Comparison of ENCODE assay signal across 17 cellular contexts in the genomic region with DNA sequence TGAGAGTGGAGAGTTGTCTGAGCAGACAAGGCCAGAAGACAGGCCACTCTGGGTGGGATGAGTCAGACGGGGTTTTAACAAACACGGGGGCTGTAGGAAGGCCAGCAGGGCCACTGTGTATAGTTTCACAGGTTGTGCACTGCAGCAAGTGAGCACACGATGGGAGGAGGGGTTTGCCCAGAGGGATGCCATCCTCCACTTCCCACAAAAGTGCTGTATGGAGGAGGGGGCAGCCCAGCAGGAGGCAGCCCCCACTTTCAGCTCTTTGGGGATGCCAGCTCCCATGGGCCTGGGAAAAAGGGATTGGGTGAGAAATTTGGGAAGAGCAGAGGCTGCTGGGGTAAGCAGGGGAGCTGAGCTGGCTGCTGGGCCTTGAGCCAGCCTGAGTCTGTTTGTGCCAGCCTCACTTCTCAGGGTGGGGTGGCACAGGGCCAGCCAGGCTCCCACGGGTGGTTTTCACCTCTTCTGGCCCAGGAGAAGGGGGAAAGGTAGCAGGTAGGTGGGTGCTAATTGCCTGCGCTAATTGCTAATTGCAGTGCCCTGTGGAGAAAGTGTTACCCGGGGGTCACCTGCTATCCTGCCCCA. TPM values are rescaled to one million over a fixed set of nuclear protein-coding genes. Genes with fewer than 3 reads are reported as not detected.
DNase-seq lines count a peak whose midpoint lies in the region; ATAC-seq and TF ChIP-seq lines count a peak whose summit lies in the region.
"Had no signal": no experiment of that assay in that cellular context is flagged by ENCODE, and none has a peak within 500 bp of the region (broad histone marks: within the 10 kb centered on the region; RNA-seq: fewer than 3 reads in every experiment).

No MANE protein-coding gene starts in this region.

- H3K27me3 Mint-ChIP-seq in T-helper 17 cell, result no peaks in the 10 kb centered on the region
- H3K27me3 Mint-ChIP-seq: CD4-positive, CD25-positive, alpha-beta regulatory T cell had no signal

- no peak overlapping the region for H3K4me3 ChIP-seq in heart right ventricle
- no peak overlapping the region for H3K4me3 ChIP-seq in skeletal muscle tissue (ENCODE audit: low read length in 3 of 3)
- H3K4me3 ChIP-seq: upper lobe of left lung had no signal

- H3K27ac ChIP-seq in heart right ventricle, result peak overlapping the region in 7 of 10 donors; percentile 23 to 70 (median 57)
- H3K27ac ChIP-seq in skeletal muscle tissue (ENCODE audit: low read depth, low read length), result peak overlapping the region; percentile 12
- H3K27ac ChIP-seq: foreskin keratinocyte, KMS-11, upper lobe of left lung had no signal

- no peaks in the 10 kb centered on the region for H3K27me3 ChIP-seq in heart right ventricle
- no peaks in the 10 kb centered on the region for H3K27me3 ChIP-seq in skeletal muscle tissue (ENCODE audit: control insufficient read depth in 3 of 3, insufficient read depth in 3 of 3, low read length in 3 of 3)
- H3K27me3 ChIP-seq: foreskin keratinocyte, upper lobe of left lung had no signal

- H3K4me1 ChIP-seq in heart right ventricle (peaks cover 14 to 64% (median 28%) of the 10 kb centered on the region in 9 donors), skeletal muscle tissue (ENCODE audit: control insufficient read depth in 3 of 3, insufficient read depth in 3 of 3, low read length in 3 of 3) (peaks cover 30 to 74% (median 57%) of the 10 kb centered on the region in 3 donors)
- H3K4me1 ChIP-seq: foreskin keratinocyte had no signal

- peak overlapping the region; percentile 60 for H3K27ac Mint-ChIP-seq in T-helper 17 cell

- WGBS in heart right ventricle, 2 donors, result 45 to 59% methylated on average over 6 of the region's 6 CpGs

- H3K9me3 ChIP-seq in T-helper 17 cell (ENCODE audit: control insufficient read depth, low read length, poor library complexity, severe bottlenecking) (no peaks in the 10 kb centered on the region), heart right ventricle (no peaks in the 10 kb centered on the region), skeletal muscle tissue (ENCODE audit: control insufficient read depth in 3 of 3, low read length in 3 of 3) (no peaks in the 10 kb centered on the region)
- H3K9me3 ChIP-seq: upper lobe of left lung had no signal

- DNase-seq in EH (ENCODE audit: low read depth), result peak; percentile 34
- DNase-seq in T-helper 17 cell, result no peak
- DNase-seq in heart right ventricle, result peak in 1 of 2 donors; percentile 58
- no peak for DNase-seq in activated CD8-positive, alpha-beta memory T cell treated with anti-CD3 and anti-CD28 coated beads, Interleukin-2, amount 50 U/mL, for 4 hours
- DNase-seq: effector CD4-positive, alpha-beta T cell; foreskin keratinocyte; GDM1; NCI-H1436; T1000; upper lobe of left lung had no signal

- H3K4me3 Mint-ChIP-seq in T-helper 17 cell, result no peak overlapping the region
- H3K4me3 Mint-ChIP-seq: CD4-positive, CD25-positive, alpha-beta regulatory T cell had no signal

- H3K36me3 ChIP-seq in heart right ventricle (peaks cover 0 to 43% (median 8%) of the 10 kb centered on the region in 9 donors), skeletal muscle tissue (ENCODE audit: control insufficient read depth in 3 of 3, insufficient read depth in 3 of 3, low read length in 3 of 3) (peaks cover 15 to 23% (median 16%) of the 10 kb centered on the region in 3 donors)

- peaks cover 5% of the 10 kb centered on the region for H3K4me1 Mint-ChIP-seq in T-helper 17 cell

- ATAC-seq in T-helper 17 cell (no peak), heart right ventricle (peak in 4 of 8 donors; percentile 4 to 48 (median 30)), HG03432 (IDR thresholded peaks at IDR 0.05; ENCODE audit: unreplicated experiment) (no peak), GM18909 (IDR thresholded peaks at IDR 0.05; ENCODE audit: poor library complexity, unreplicated experiment) (no peak)
- ATAC-seq: foreskin keratinocyte had no signal

- no peak for TF ChIP-seq CTCF in heart right ventricle (IDR thresholded peaks at IDR 0.05)

- intact Hi-C loops in heart right ventricle (cut with DNase I), result loop anchor here in 1 of 10 donors (5.0 kb wide), 1 partner anchor 82 kb away; no protein-coding TSS in a partner anchor

- no peaks in the 10 kb centered on the region for H3K36me3 Mint-ChIP-seq in T-helper 17 cell (ENCODE audit: low read depth)
- H3K36me3 Mint-ChIP-seq: CD4-positive, CD25-positive, alpha-beta regulatory T cell had no signal

- peak overlapping the region in 1 of 3 donors; percentile 64 for H3K9ac ChIP-seq in skeletal muscle tissue (ENCODE audit: low read depth in 1 of 3, low read length in 3 of 3)
- H3K9ac ChIP-seq: KMS-11 had no signal

RNA-seq across cellular contexts. Expression of a gene that starts 6.7 kb away (rescaled TPM):
- 1 to 10 TPM in 1 of 2 donors, under 1 TPM in 1; 0.89 to 1.1 TPM for total RNA-seq in T-helper 17 cell
- total RNA-seq in heart right ventricle, result 100 to 1,000 TPM in 9 of 10 donors, 10 to 100 TPM in 1; 86.7 to 145 (median 112) TPM
- 10 to 100 TPM; 52.2 to 68.9 TPM for polyA plus RNA-seq in heart right ventricle
- total RNA-seq in skeletal muscle tissue, result 21.4 TPM
- polyA plus RNA-seq: CD4-positive, CD25-positive, alpha-beta regulatory T cell had no signal

RNA-seq across cellular contexts. Expression of a gene that starts 25.1 kb away (rescaled TPM):
- total RNA-seq in T-helper 17 cell, result not detected
- total RNA-seq in heart right ventricle, result 1 to 10 TPM in 3 of 10 donors, under 1 TPM in 7; 0.26 to 1.6 (median 0.85) TPM
- polyA plus RNA-seq in heart right ventricle, result 1 to 10 TPM in 1 of 2 donors, under 1 TPM in 1; 0.51 to 8.3 TPM
- total RNA-seq in skeletal muscle tissue, result 179 TPM
- total RNA-seq: CD4-positive, CD25-positive, alpha-beta regulatory T cell; foreskin keratinocyte; posterior vena cava; upper lobe of left lung had no signal
- polyA plus RNA-seq: CD4-positive, CD25-positive, alpha-beta regulatory T cell; foreskin keratinocyte; keratinocyte had no signal

RNA-seq across cellular contexts. Expression of a gene that starts 42.4 kb away (rescaled TPM):
- not detected for total RNA-seq in T-helper 17 cell
- total RNA-seq in heart right ventricle, result 100 to 1,000 TPM; 390 to 998 (median 624) TPM
- polyA plus RNA-seq in heart right ventricle, result 1,000 to 10,000 TPM in 1 of 2 donors, 100 to 1,000 TPM in 1; 332 to 2,035 TPM
- 23.0 TPM for total RNA-seq in skeletal muscle tissue
- total RNA-seq: CD4-positive, CD25-positive, alpha-beta regulatory T cell; foreskin keratinocyte had no signal
- polyA plus RNA-seq: CD4-positive, CD25-positive, alpha-beta regulatory T cell; foreskin keratinocyte; keratinocyte had no signal

RNA-seq across cellular contexts. Expression of a gene that starts 59.7 kb away (rescaled TPM):
- 100 to 1,000 TPM; 240 to 241 TPM for total RNA-seq in T-helper 17 cell
- total RNA-seq in heart right ventricle, result 10 to 100 TPM; 19.7 to 28.4 (median 21.9) TPM
- polyA plus RNA-seq in heart right ventricle, result 10 to 100 TPM; 10.2 to 59.3 TPM
- 119 TPM for total RNA-seq in skeletal muscle tissue

Comparison
In these comparisons a context has a peak if more than half of its experiments do, and no peak if none do; other contexts are left out.
1. RNA of a gene that starts 6.7 kb away (total RNA-seq): 86.7 to 145 TPM in heart right ventricle and 21.4 TPM in skeletal muscle tissue (single experiment); 0.89 to 1.1 TPM in T-helper 17 cell; every median in the first group is over 10 times any median in the second.
2. RNA of a gene that starts 25.1 kb away (total RNA-seq): 179 TPM in skeletal muscle tissue (single experiment); 0.26 to 1.6 TPM in heart right ventricle and not detected in T-helper 17 cell; every median in the first group is over 10 times any median in the second.
3. RNA of a gene that starts 42.4 kb away (total RNA-seq): 390 to 998 TPM in heart right ventricle and 23.0 TPM in skeletal muscle tissue (single experiment); not detected in T-helper 17 cell; every median in the first group is over 10 times any median in the second.